Comparison of ENCODE assay signal across 8 cellular contexts in the genomic region with DNA sequence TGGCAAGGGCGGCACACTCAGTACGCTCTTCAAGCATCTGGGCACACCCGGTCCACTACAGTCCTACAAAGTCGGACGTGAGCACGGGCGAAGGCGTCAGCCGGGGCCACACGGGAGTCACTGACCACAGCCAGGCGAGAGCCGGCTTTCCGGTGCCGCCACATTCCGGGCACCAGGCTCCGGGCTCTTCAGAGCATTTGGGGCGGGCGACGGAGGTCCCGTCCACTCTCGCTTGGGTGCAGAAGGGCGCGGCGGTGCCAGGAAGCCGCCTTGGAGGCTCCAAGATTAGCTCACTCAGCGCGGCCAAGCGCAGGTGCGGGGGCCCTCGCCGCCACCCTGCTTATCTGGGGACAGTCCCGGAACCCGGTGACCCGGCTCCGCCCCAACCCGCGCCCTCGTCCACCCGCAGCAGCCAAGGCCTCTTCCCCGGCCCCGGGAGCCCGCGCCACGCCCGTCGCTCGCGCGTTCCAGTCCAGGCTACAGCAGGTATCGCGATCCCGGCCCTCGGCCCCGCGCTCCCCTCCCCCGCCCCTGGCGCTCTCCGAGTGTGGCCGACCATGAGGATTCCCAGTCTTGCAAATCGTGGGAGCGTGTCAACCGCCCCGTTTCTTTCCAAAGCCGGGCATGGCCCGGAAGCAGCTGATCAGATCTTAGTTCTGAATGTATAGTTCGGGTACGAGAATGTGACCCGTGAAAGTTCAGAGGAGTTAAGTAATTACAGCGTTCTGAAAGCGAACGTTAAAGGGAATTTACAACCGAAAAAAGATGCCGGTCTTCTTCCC. TPM values are rescaled to one million over a fixed set of nuclear protein-coding genes. Genes with fewer than 3 reads are reported as not detected.
DNase-seq lines count a peak whose midpoint lies in the region; FAIRE-seq and TF ChIP-seq lines count a peak whose summit lies in the region.

ADPRH (plus strand) TSS at position 127 of the 782 bp plus-strand sequence. CDS start 2,678 bp downstream, outside the sequence.

- H3K4me3 ChIP-seq in Loucy (ENCODE audit: low read length, poor library complexity, severe bottlenecking) = peak within 1 kb of the TSS; percentile 38
- H3K4me3 ChIP-seq in effector memory CD4-positive, alpha-beta T cell (ENCODE audit: insufficient read depth, low read depth, low read length, poor library complexity, severe bottlenecking) = peak within 1 kb of the TSS; percentile 69

- FAIRE-seq in GM12892 (lab: Jason Lieb, UNC) (no peak), H54 (lab: Jason Lieb, UNC) (no peak)

- DNase-seq in GM12892 (ENCODE audit: insufficient read length) = peak; percentile 73
- DNase-seq in H54 (ENCODE audit: insufficient read length, low spot score) = peak; percentile 24
- peak; percentile 70 for DNase-seq in activated CD4-positive, alpha-beta T cell treated with anti-CD3 and anti-CD28 coated beads for 48 hours
- DNase-seq in effector memory CD4-positive, alpha-beta T cell = peak; percentile 11 to 39 (median 37)
- peak; percentile 73 to 80 for DNase-seq in lung microvascular endothelial cell (ENCODE audit: low read depth in 2 of 2)
- peak; percentile 54 to 58 for DNase-seq in stimulated activated CD8-positive, alpha-beta memory T cell treated with anti-CD3 and anti-CD28 coated beads, Interleukin-15, amount 100 ng/mL, for 48 hours (ENCODE audit: low read depth in 2 of 2)
- DNase-seq in H4 (ENCODE audit: low spot score) = no peak

- TF ChIP-seq POLR2A in GM12892 (IDR thresholded peaks at IDR 0.05; ENCODE audit: low read depth, low read length) (peak; percentile 62; the same call in 1 of the 2 replicates), H54 (IDR thresholded peaks at IDR 0.05; ENCODE audit: low read depth, low read length) (no peak)

- no peaks in the 10 kb centered on the region for H3K79me2 ChIP-seq in Loucy (ENCODE audit: insufficient read depth, low read length)

- peak within 1 kb of the TSS; percentile 59 for H2AFZ ChIP-seq in Loucy (ENCODE audit: low read length)

- no peaks in the 10 kb centered on the region for H3K4me1 ChIP-seq in Loucy (ENCODE audit: insufficient read depth, low read length, poor library complexity, severe bottlenecking)
- peaks cover 6% of the 10 kb centered on the region for H3K4me1 ChIP-seq in effector memory CD4-positive, alpha-beta T cell (ENCODE audit: control insufficient read depth, insufficient read depth, low read length, poor library complexity, severe bottlenecking)

- H3K9ac ChIP-seq in Loucy (ENCODE audit: low read depth, low read length, poor library complexity, severe bottlenecking) = no peak within 1 kb of the TSS

- no peaks in the 10 kb centered on the region for H3K36me3 ChIP-seq in Loucy (ENCODE audit: insufficient read depth, low read length)
- H3K36me3 ChIP-seq in effector memory CD4-positive, alpha-beta T cell (ENCODE audit: control insufficient read depth, insufficient read depth, low read length) = no peaks in the 10 kb centered on the region

- peak within 1 kb of the TSS; percentile 7 for H3K4me2 ChIP-seq in Loucy (ENCODE audit: low read depth, low read length, poor library complexity, severe bottlenecking)

- no peaks in the 10 kb centered on the region for H3K9me3 ChIP-seq in Loucy (ENCODE audit: insufficient read depth, low read depth, low read length)
- no peaks in the 10 kb centered on the region for H3K9me3 ChIP-seq in effector memory CD4-positive, alpha-beta T cell (ENCODE audit: control insufficient read depth, low read length)

- H3K27me3 ChIP-seq in Loucy (ENCODE audit: insufficient read depth, low read length, poor library complexity, severe bottlenecking) = peaks cover 6% of the 10 kb centered on the region
- H3K27me3 ChIP-seq in effector memory CD4-positive, alpha-beta T cell (replicated peaks; ENCODE audit: control insufficient read depth, insufficient read depth, low read length, poor library complexity, severe bottlenecking) = no peaks in the 10 kb centered on the region

- TF ChIP-seq CTCF in Loucy (conservative IDR thresholded peaks at IDR 0.05; ENCODE audit: low read length) = no peak

- H3K9me2 ChIP-seq in Loucy (replicated peaks; ENCODE audit: low read depth, low read length) = no peaks in the 10 kb centered on the region

- no peaks in the 10 kb centered on the region for H3F3A ChIP-seq in Loucy (ENCODE audit: low read depth)

- H3K27ac ChIP-seq in effector memory CD4-positive, alpha-beta T cell (ENCODE audit: insufficient read depth, low read length, poor library complexity, severe bottlenecking) = peak within 1 kb of the TSS; percentile 52

- no peaks in the 10 kb centered on the region for H4K20me1 ChIP-seq in Loucy (ENCODE audit: insufficient read depth, low read length, poor library complexity, severe bottlenecking)

RNA-seq across cellular contexts. Expression of gene ADPRH, which starts in this region (rescaled TPM):
- polyA plus RNA-seq in GM12892 (2012; ENCODE audit: missing spikeins) = 19.0 TPM
- 6.5 and 11.7 TPM in 2 replicates for total RNA-seq in lung microvascular endothelial cell
- not detected in 2 replicates for total RNA-seq in H4 (2014; rRNA removed; shearing (Covaris generic))
